In the genomic region with DNA sequence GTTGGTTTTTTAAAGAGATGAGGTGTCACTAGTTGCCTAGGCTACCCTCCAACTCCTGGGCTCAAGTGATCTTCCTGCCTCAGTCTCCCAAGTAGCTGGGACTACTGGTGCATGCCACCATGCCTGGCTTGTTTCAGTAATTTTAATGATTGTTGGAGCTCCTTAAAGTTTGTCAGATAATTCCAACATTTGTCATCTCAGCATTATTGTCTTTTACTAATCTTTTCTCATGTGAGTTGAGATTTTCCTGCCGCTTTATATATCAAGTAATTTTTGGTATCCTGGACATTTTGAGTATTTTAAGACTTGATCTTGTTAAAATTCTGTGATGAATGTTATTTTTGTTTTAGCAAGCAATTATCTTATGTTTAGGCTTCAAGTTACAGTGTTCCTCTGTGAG, we compare ENCODE assay signal across 7 cellular contexts.
"Had no signal": no experiment of that assay in that cellular context is flagged by ENCODE, and none has a peak within 500 bp of the region (broad histone marks: within the 10 kb centered on the region; RNA-seq: fewer than 3 reads in every experiment).

No MANE protein-coding gene starts in this region.

- H3K4me2 ChIP-seq: KMS-11 had no signal

- DNase-seq: Karpas-422, Kasumi-1, KBM-7, KG1 had no signal

- FAIRE-seq: HTR-8/SVneo had no signal

- H3K27ac ChIP-seq: HL-60, KMS-11 had no signal

- H3K9ac ChIP-seq: KMS-11 had no signal
